ENCODE assay signal across 9 cellular contexts in the genomic region with DNA sequence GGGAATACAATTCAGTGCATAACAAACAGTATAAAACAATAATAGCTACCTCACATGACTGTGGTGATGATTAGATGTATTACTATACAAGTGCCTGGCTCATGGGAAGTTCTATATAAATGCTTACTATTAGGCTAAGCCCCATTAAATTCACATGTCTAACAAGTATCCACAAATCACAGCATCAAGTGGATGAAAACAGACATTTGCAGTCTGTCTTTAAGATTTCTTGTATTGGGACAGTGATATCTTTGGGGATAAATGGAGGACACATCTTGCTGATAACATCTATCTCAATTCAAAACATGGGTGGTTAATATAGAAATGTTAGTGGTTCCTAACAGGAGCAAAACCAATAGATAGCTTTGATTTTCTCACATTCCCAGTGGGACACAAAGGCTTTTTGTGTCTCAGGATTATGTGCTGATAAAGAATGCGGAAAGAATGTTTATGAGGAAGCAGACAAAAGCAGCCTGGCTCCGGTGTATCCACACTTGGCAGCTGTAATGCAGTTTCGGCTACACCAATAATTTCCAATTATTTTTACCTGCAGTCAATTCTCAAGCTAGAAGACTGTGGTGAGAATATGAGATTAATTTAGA. TPM values are rescaled to one million over a fixed set of nuclear protein-coding genes. Genes with fewer than 3 reads are reported as not detected.
A peak's percentile ranks its signal among the peaks of the same experiment; 100 is the strongest.
DNase-seq lines count a peak whose midpoint lies in the region; ATAC-seq, FAIRE-seq and TF ChIP-seq lines count a peak whose summit lies in the region.
"Had no signal": no experiment of that assay in that cellular context is flagged by ENCODE, and none has a peak within 500 bp of the region (broad histone marks: within the 10 kb centered on the region; RNA-seq: fewer than 3 reads in every experiment).

No MANE protein-coding gene starts in this region.

- FAIRE-seq in astrocyte (lab: Jason Lieb, UNC): peak; percentile 83
- peak; percentile 90 for FAIRE-seq in islet of Langerhans (lab: Jason Lieb, UNC)
- FAIRE-seq in D721Med (lab: Jason Lieb, UNC): no peak

- peaks cover 94% of the 10 kb centered on the region for H3K79me2 ChIP-seq in astrocyte (ENCODE audit: insufficient read depth, low read length)
- peaks cover 29% of the 10 kb centered on the region for H3K79me2 ChIP-seq in smooth muscle cell (ENCODE audit: low read depth)

- H3K9me3 ChIP-seq in astrocyte (ENCODE audit: insufficient read depth, low read depth, low read length): no peaks in the 10 kb centered on the region
- H3K9me3 ChIP-seq in smooth muscle cell (replicated peaks; ENCODE audit: low read depth): no peaks in the 10 kb centered on the region

- no peaks in the 10 kb centered on the region for H3F3A ChIP-seq in smooth muscle cell (ENCODE audit: low read depth)

- DNase-seq in astrocyte (ENCODE audit: low read depth): peak; percentile 69
- no peak for DNase-seq in smooth muscle cell (lab: John Stamatoyannopoulos, UW; ENCODE audit: unreplicated experiment)
- DNase-seq in stimulated activated CD4-positive, alpha-beta T cell treated with anti-CD3 and anti-CD28 coated beads, Interleukin-15, amount 100 ng/mL, for 24 hours: no peak
- DNase-seq in activated naive CD4-positive, alpha-beta T cell treated with anti-CD3 and anti-CD28 coated beads, Interleukin-2, amount 10 ng/mL, durations not matched to agents 7 days and 5 days: no peak
- DNase-seq in NCI-H2107 treated with DMSO at 0.1 percent for 48 hours (lab: John Stamatoyannopoulos, UW; ENCODE audit: unreplicated experiment): no peak
- DNase-seq in D721Med (ENCODE audit: insufficient read length, low spot score): no peak
- DNase-seq: SIG-M5 had no signal

- H3K4me2 ChIP-seq in astrocyte (ENCODE audit: low read length) (peak overlapping the region; percentile 88), smooth muscle cell (peak overlapping the region; percentile 71)

- CTCF ChIA-PET in activated naive CD4-positive, alpha-beta T cell treated with anti-CD3 and anti-CD28 coated beads, Interleukin-2, amount 10 ng/mL, durations not matched to agents 7 days and 5 days (lab: Charles Lee): no interaction called here

- ATAC-seq in HG03097 (IDR thresholded peaks at IDR 0.05; ENCODE audit: low FRiP score, unreplicated experiment): peak; percentile 15

- H3K27me3 ChIP-seq in astrocyte (ENCODE audit: insufficient read depth, low read length): no peaks in the 10 kb centered on the region
- H3K27me3 ChIP-seq in smooth muscle cell (ENCODE audit: low read depth): no peaks in the 10 kb centered on the region

- TF ChIP-seq CTCF in astrocyte (IDR thresholded peaks at IDR 0.05; ENCODE audit: insufficient read depth, low read depth, low read length): no peak
- TF ChIP-seq CTCF in smooth muscle cell (IDR thresholded peaks at IDR 0.05; ENCODE audit: borderline replicate concordance, insufficient read depth, poor library complexity, severe bottlenecking): no peak
- no peak for TF ChIP-seq CTCF in D721Med (IDR thresholded peaks at IDR 0.05; ENCODE audit: insufficient read depth, missing control alignments)

- peak overlapping the region; percentile 93 for H3K27ac ChIP-seq in astrocyte (ENCODE audit: low read depth, low read length)
- peak overlapping the region; percentile 43 for H3K27ac ChIP-seq in smooth muscle cell (ENCODE audit: low read depth)

- H3K9ac ChIP-seq in astrocyte (ENCODE audit: low read length): peak overlapping the region; percentile 89
- H3K9ac ChIP-seq in smooth muscle cell (ENCODE audit: low read depth): peak overlapping the region; percentile 4

- H4K20me1 ChIP-seq in astrocyte (ENCODE audit: insufficient read depth, low read length) (peaks cover 35% of the 10 kb centered on the region), smooth muscle cell (ENCODE audit: low read depth) (peaks cover 33% of the 10 kb centered on the region)

- H3K27me3 Mint-ChIP-seq in astrocyte (ENCODE audit: low read depth, unreplicated experiment): no peaks in the 10 kb centered on the region
- peaks cover 5% of the 10 kb centered on the region for H3K27me3 Mint-ChIP-seq in activated naive CD4-positive, alpha-beta T cell treated with anti-CD3 and anti-CD28 coated beads, Interleukin-2, amount 10 ng/mL, durations not matched to agents 7 days and 5 days

- WGBS in smooth muscle cell (ENCODE audit: low lambda C conversion rate): 45% methylated on average over 3 of the region's 3 CpGs

- H2AFZ ChIP-seq in astrocyte (ENCODE audit: low read depth, low read length) (peak overlapping the region; percentile 2), smooth muscle cell (ENCODE audit: low read depth) (no peak overlapping the region)

- H3K27ac Mint-ChIP-seq in astrocyte (ENCODE audit: unreplicated experiment): peak overlapping the region; percentile 4
- no peak overlapping the region for H3K27ac Mint-ChIP-seq in activated naive CD4-positive, alpha-beta T cell treated with anti-CD3 and anti-CD28 coated beads, Interleukin-2, amount 10 ng/mL, durations not matched to agents 7 days and 5 days

- H3K36me3 Mint-ChIP-seq in astrocyte (ENCODE audit: low read depth, unreplicated experiment): peaks cover 1% of the 10 kb centered on the region
- H3K36me3 Mint-ChIP-seq in activated naive CD4-positive, alpha-beta T cell treated with anti-CD3 and anti-CD28 coated beads, Interleukin-2, amount 10 ng/mL, durations not matched to agents 7 days and 5 days: no peaks in the 10 kb centered on the region

- H3K9me3 Mint-ChIP-seq in astrocyte (ENCODE audit: unreplicated experiment): no peaks in the 10 kb centered on the region
- H3K9me3 Mint-ChIP-seq in activated naive CD4-positive, alpha-beta T cell treated with anti-CD3 and anti-CD28 coated beads, Interleukin-2, amount 10 ng/mL, durations not matched to agents 7 days and 5 days: no peaks in the 10 kb centered on the region

- H3K36me3 ChIP-seq in astrocyte (ENCODE audit: insufficient read depth, low read length) (no peaks in the 10 kb centered on the region), smooth muscle cell (ENCODE audit: low read depth) (no peaks in the 10 kb centered on the region)

- no peak overlapping the region for H3K4me3 Mint-ChIP-seq in astrocyte (ENCODE audit: unreplicated experiment)
- no peak overlapping the region for H3K4me3 Mint-ChIP-seq in activated naive CD4-positive, alpha-beta T cell treated with anti-CD3 and anti-CD28 coated beads, Interleukin-2, amount 10 ng/mL, durations not matched to agents 7 days and 5 days

- H3K4me1 ChIP-seq in astrocyte (ENCODE audit: insufficient read depth, low read length): peaks cover 37% of the 10 kb centered on the region
- H3K4me1 ChIP-seq in smooth muscle cell (ENCODE audit: low read depth): peaks cover 36% of the 10 kb centered on the region

- H3K4me1 Mint-ChIP-seq in astrocyte (ENCODE audit: low read depth, unreplicated experiment): peaks cover 53% of the 10 kb centered on the region
- H3K4me1 Mint-ChIP-seq in activated naive CD4-positive, alpha-beta T cell treated with anti-CD3 and anti-CD28 coated beads, Interleukin-2, amount 10 ng/mL, durations not matched to agents 7 days and 5 days: no peaks in the 10 kb centered on the region

- peak overlapping the region; percentile 69 for H3K4me3 ChIP-seq in astrocyte (ENCODE audit: insufficient read depth, low read depth, low read length)
- peak overlapping the region; percentile 32 for H3K4me3 ChIP-seq in smooth muscle cell

RNA-seq across cellular contexts. Expression of a gene that starts 29.3 kb away (rescaled TPM):
- total RNA-seq in astrocyte: 139 and 159 TPM in 2 replicates
- 45.4 and 50.4 TPM in 2 replicates for total RNA-seq in smooth muscle cell
- 21.7 and 32.3 TPM in 2 replicates for polyA plus RNA-seq in smooth muscle cell
